In genomic region chr11:12075291-12075690, GRCh38 we compare ENCODE assay signal across 21 cellular contexts. TPM values are rescaled to one million over a fixed set of nuclear protein-coding genes. Genes with fewer than 3 reads are reported as not detected.
A peak's percentile ranks its signal among the peaks of the same experiment; 100 is the strongest.
DNase-seq lines count a peak whose midpoint lies in the region; ATAC-seq, FAIRE-seq and TF ChIP-seq lines count a peak whose summit lies in the region.
"Had no signal": no experiment of that assay in that cellular context is flagged by ENCODE, and none has a peak within 500 bp of the region (broad histone marks: within the 10 kb centered on the region; RNA-seq: fewer than 3 reads in every experiment).

No MANE protein-coding gene starts in this region.

- no peak for TF ChIP-seq CTCF in keratinocyte (optimal IDR thresholded peaks at IDR 0.05 in 1 of 3, IDR thresholded peaks at IDR 0.05 in 1 of 3, conservative IDR thresholded peaks at IDR 0.05 in 1 of 3; ENCODE audit: extremely low read depth in 1 of 3, insufficient read depth in 2 of 3, low read length in 3 of 3)
- TF ChIP-seq CTCF in gastrocnemius medialis (IDR thresholded peaks at IDR 0.05 in 4 of 5, conservative IDR thresholded peaks at IDR 0.05 in 1 of 5) = no peak

- intact Hi-C loops in gastrocnemius medialis (cut with DNase I; ENCODE audit: low total_unique reads) = loop anchor here (10.0 kb wide), 1 partner anchor 600 kb away; the partner anchor contains the start of gene TEAD1
- intact Hi-C loops in naive thymus-derived CD4-positive, alpha-beta T cell (cut with micrococcal nuclease) = no loop called here

- no peak for DNase-seq in keratinocyte (ENCODE audit: low read depth, low spot score)
- DNase-seq in gastrocnemius medialis = no peak
- DNase-seq in ureter (ENCODE audit: low spot score) = no peak
- DNase-seq in naive thymus-derived CD4-positive, alpha-beta T cell = no peak
- DNase-seq: activated CD4-positive, alpha-beta T cell treated with anti-CD3 and anti-CD28 coated beads for 48 hours; activated naive CD4-positive, alpha-beta T cell treated with Interleukin-2 at 50 U/mL for 16 hours; GF-D8; heart right ventricle; NCI-H1092 treated with DMSO at 0.1 percent for 48 hours; NCI-H774; PC-9; small intestine had no signal

- peaks cover 45% of the 10 kb centered on the region for H3K4me1 ChIP-seq in ACC112 (ENCODE audit: control insufficient read depth, insufficient read depth, low read length, unreplicated experiment)
- peaks cover 48% of the 10 kb centered on the region for H3K4me1 ChIP-seq in keratinocyte (ENCODE audit: control insufficient read depth, extremely low read depth, insufficient read depth, low read length)
- H3K4me1 ChIP-seq in gastrocnemius medialis = peaks cover 29 to 33% of the 10 kb centered on the region in 2 donors
- peaks cover 0 to 4% of the 10 kb centered on the region in 2 donors for H3K4me1 ChIP-seq in naive thymus-derived CD4-positive, alpha-beta T cell (ENCODE audit: control insufficient read depth in 2 of 2, insufficient read depth in 2 of 2, low read length in 2 of 2)

- peak overlapping the region; percentile 71 for H3K4me2 ChIP-seq in keratinocyte (ENCODE audit: control insufficient read depth, extremely low read depth, insufficient read depth, low read depth, low read length)
- H3K4me2 ChIP-seq: PC-9 had no signal

- H3K36me3 ChIP-seq in ACC112 (ENCODE audit: insufficient read depth, low read length) (no peaks in the 10 kb centered on the region), keratinocyte (ENCODE audit: control insufficient read depth in 2 of 2, extremely low read depth in 1 of 2, insufficient read depth in 2 of 2, low read length in 2 of 2) (no peaks in the 10 kb centered on the region), gastrocnemius medialis (no peaks in the 10 kb centered on the region)
- H3K36me3 ChIP-seq in naive thymus-derived CD4-positive, alpha-beta T cell (ENCODE audit: control insufficient read depth in 2 of 3, insufficient read depth in 3 of 3, low read length in 3 of 3) = no peaks in the 10 kb centered on the region
- H3K36me3 ChIP-seq: heart right ventricle had no signal

- H2AFZ ChIP-seq in ACC112 (ENCODE audit: low read length, unreplicated experiment) = no peak overlapping the region
- H2AFZ ChIP-seq in keratinocyte (ENCODE audit: control insufficient read depth, low read length) = no peak overlapping the region
- H2AFZ ChIP-seq: PC-9 had no signal

- H3K36me3 Mint-ChIP-seq in naive thymus-derived CD4-positive, alpha-beta T cell = peaks cover 0 to 3% (median 0%) of the 10 kb centered on the region in 5 donors
- H3K36me3 Mint-ChIP-seq in stimulated activated memory B cell treated with anti-CD40 and anti-IgM and Interleukin-4, amounts not matched to agents 10 μg/mL and 1 μg/mL and 100 μg/mL, for 72 hours = no peaks in the 10 kb centered on the region
- H3K36me3 Mint-ChIP-seq: brain, mesothelial cell of epicardium, type B pancreatic cell had no signal

- H3K27me3 ChIP-seq in ACC112 (ENCODE audit: insufficient read depth, low read length) (no peaks in the 10 kb centered on the region), keratinocyte (ENCODE audit: control insufficient read depth, extremely low read depth, insufficient read depth, low read length) (no peaks in the 10 kb centered on the region), gastrocnemius medialis (peaks cover 0 to 15% (median 0%) of the 10 kb centered on the region in 3 donors)
- no peaks in the 10 kb centered on the region for H3K27me3 ChIP-seq in naive thymus-derived CD4-positive, alpha-beta T cell (ENCODE audit: control insufficient read depth in 2 of 2, insufficient read depth in 2 of 2, low read length in 2 of 2)
- H3K27me3 ChIP-seq: heart right ventricle had no signal

- H3K9me1 ChIP-seq in keratinocyte (ENCODE audit: control insufficient read depth, extremely low read depth, insufficient read depth, low read length) = no peaks in the 10 kb centered on the region

- no peak for TF ChIP-seq POLR2A in gastrocnemius medialis (IDR thresholded peaks at IDR 0.05)

- dilution Hi-C loops in keratinocyte (cut with MboI; ENCODE audit: extremely low pct_ligation_motif_present, low sequenced_read_pairs) = no loop called here

- no peak overlapping the region for H3K27ac Mint-ChIP-seq in naive thymus-derived CD4-positive, alpha-beta T cell
- H3K27ac Mint-ChIP-seq in stimulated activated memory B cell treated with anti-CD40 and anti-IgM and Interleukin-4, amounts not matched to agents 10 μg/mL and 1 μg/mL and 100 μg/mL, for 72 hours = no peak overlapping the region
- H3K27ac Mint-ChIP-seq: mesothelial cell of epicardium, type B pancreatic cell had no signal

- H3K27me3 Mint-ChIP-seq in naive thymus-derived CD4-positive, alpha-beta T cell = peaks cover 0 to 4% (median 0%) of the 10 kb centered on the region in 5 donors
- peaks cover 41% of the 10 kb centered on the region for H3K27me3 Mint-ChIP-seq in stimulated activated memory B cell treated with anti-CD40 and anti-IgM and Interleukin-4, amounts not matched to agents 10 μg/mL and 1 μg/mL and 100 μg/mL, for 72 hours
- H3K27me3 Mint-ChIP-seq: type B pancreatic cell had no signal

- peak overlapping the region; percentile 76 for H3K9ac ChIP-seq in keratinocyte (ENCODE audit: control insufficient read depth, extremely low read depth, insufficient read depth, low read length)

- FAIRE-seq in keratinocyte (lab: Jason Lieb, UNC) = no peak
- FAIRE-seq: A204.1, small intestine had no signal

- peaks cover 0 to 3% (median 0%) of the 10 kb centered on the region in 11 donors for H3K9me3 Mint-ChIP-seq in naive thymus-derived CD4-positive, alpha-beta T cell
- peaks cover 2% of the 10 kb centered on the region for H3K9me3 Mint-ChIP-seq in stimulated activated memory B cell treated with anti-CD40 and anti-IgM and Interleukin-4, amounts not matched to agents 10 μg/mL and 1 μg/mL and 100 μg/mL, for 72 hours
- H3K9me3 Mint-ChIP-seq: mesothelial cell of epicardium had no signal

- CTCF ChIA-PET in naive thymus-derived CD4-positive, alpha-beta T cell (lab: Charles Lee) = no interaction called here

- in situ Hi-C loops in gastrocnemius medialis (cut with MboI; ENCODE audit: low sequenced_read_pairs in 4 of 4) = no loop called here

- H3K9me3 ChIP-seq in keratinocyte (ENCODE audit: control insufficient read depth, low read depth, low read length) = peaks cover 7% of the 10 kb centered on the region
- no peaks in the 10 kb centered on the region for H3K9me3 ChIP-seq in gastrocnemius medialis
- no peaks in the 10 kb centered on the region for H3K9me3 ChIP-seq in naive thymus-derived CD4-positive, alpha-beta T cell (ENCODE audit: control insufficient read depth in 2 of 3, low read length in 3 of 3)
- H3K9me3 ChIP-seq: heart right ventricle had no signal

- POLR2A ChIA-PET in naive thymus-derived CD4-positive, alpha-beta T cell (lab: Charles Lee) = no interaction called here

- ATAC-seq in gastrocnemius medialis (no peak), GM18498 (IDR thresholded peaks at IDR 0.05; ENCODE audit: unreplicated experiment) (no peak)
- no peak for ATAC-seq in naive thymus-derived CD4-positive, alpha-beta T cell
- no peak for ATAC-seq in stimulated activated memory B cell treated with anti-CD40 and anti-IgM and Interleukin-4, amounts not matched to agents 10 μg/mL and 1 μg/mL and 100 μg/mL, for 72 hours
- ATAC-seq: heart right ventricle had no signal

- H3K4me3 ChIP-seq in ACC112 (ENCODE audit: low read depth, low read length) (peak overlapping the region; percentile 37; the same call in 1 of the 2 replicates), keratinocyte (ENCODE audit: control insufficient read depth in 2 of 3, extremely low read depth in 1 of 3, insufficient read depth in 2 of 3, low read depth in 1 of 3, low read length in 3 of 3) (no peak overlapping the region), gastrocnemius medialis (no peak overlapping the region)
- no peak overlapping the region for H3K4me3 ChIP-seq in naive thymus-derived CD4-positive, alpha-beta T cell (ENCODE audit: low read length)
- H3K4me3 ChIP-seq: heart right ventricle, PC-9 had no signal

- peaks cover 3% of the 10 kb centered on the region for H3K79me2 ChIP-seq in ACC112 (ENCODE audit: control insufficient read depth, insufficient read depth, low read length, unreplicated experiment)
- H3K79me2 ChIP-seq in keratinocyte (ENCODE audit: control insufficient read depth, insufficient read depth, low read length) = no peaks in the 10 kb centered on the region

- H3K27ac ChIP-seq in ACC112 (ENCODE audit: low read depth, low read length) (peak overlapping the region; percentile 99), angular gyrus (ENCODE audit: low read depth, low read length) (peak overlapping the region; percentile 24), keratinocyte (ENCODE audit: control insufficient read depth, insufficient read depth, low read length) (peak overlapping the region; percentile 99), gastrocnemius medialis (peak overlapping the region; percentile 50 to 79 (median 72))
- H3K27ac ChIP-seq in naive thymus-derived CD4-positive, alpha-beta T cell (ENCODE audit: low read depth, low read length) = no peak overlapping the region
- H3K27ac ChIP-seq: C4-2B, PC-9 had no signal

- peaks cover 0 to 7% (median 0%) of the 10 kb centered on the region in 7 donors for H3K4me1 Mint-ChIP-seq in naive thymus-derived CD4-positive, alpha-beta T cell
- H3K4me1 Mint-ChIP-seq in stimulated activated memory B cell treated with anti-CD40 and anti-IgM and Interleukin-4, amounts not matched to agents 10 μg/mL and 1 μg/mL and 100 μg/mL, for 72 hours = no peaks in the 10 kb centered on the region

- no peak overlapping the region for H3K4me3 Mint-ChIP-seq in naive thymus-derived CD4-positive, alpha-beta T cell
- no peak overlapping the region for H3K4me3 Mint-ChIP-seq in stimulated activated memory B cell treated with anti-CD40 and anti-IgM and Interleukin-4, amounts not matched to agents 10 μg/mL and 1 μg/mL and 100 μg/mL, for 72 hours
- H3K4me3 Mint-ChIP-seq: brain, mesothelial cell of epicardium, type B pancreatic cell had no signal

- no peaks in the 10 kb centered on the region for H4K20me1 ChIP-seq in keratinocyte (ENCODE audit: control insufficient read depth, extremely low read depth, insufficient read depth, low read length)

RNA-seq across cellular contexts. Expression of gene MICAL2, which starts 35.1 kb away (rescaled TPM):
- polyA plus RNA-seq in keratinocyte = 72.7 to 124 TPM (median 83.9 TPM) in 3 replicates
- 172 TPM for polyA plus RNA-seq in keratinocyte (2011; ENCODE audit: low read depth)
- polyA plus RNA-seq in keratinocyte (2011; cell fraction: cytosol; rRNA removed) = 76.6 and 79.2 TPM in 2 replicates
- 175 and 197 TPM in 2 replicates for polyA plus RNA-seq in keratinocyte (2011; cell fraction: nucleus; rRNA removed)
- polyA plus RNA-seq in keratinocyte (2012; ENCODE audit: low replicate concordance) = 52.2 and 143 TPM in 2 replicates
- 218 to 406 TPM (median 316 TPM) in 3 replicates for polyA minus RNA-seq in keratinocyte
- polyA minus RNA-seq in keratinocyte (2011; cell fraction: cytosol; rRNA and poly(A)+ RNA removed) = 176 TPM
- polyA minus RNA-seq in keratinocyte (2011; cell fraction: nucleus; rRNA and poly(A)+ RNA removed) = 292 and 558 TPM in 2 replicates
- total RNA-seq in gastrocnemius medialis = 10 to 100 TPM; 24.7 to 53.7 (median 37.0) TPM
- total RNA-seq in ureter = 215 TPM
- 100 to 1,000 TPM in 1 of 5 experiments, 10 to 100 TPM in 2, 1 to 10 TPM in 2; 5.8 to 112 (median 13.4) TPM for total RNA-seq in naive thymus-derived CD4-positive, alpha-beta T cell
- 1 to 10 TPM; 1.1 to 2.6 TPM for polyA plus RNA-seq in naive thymus-derived CD4-positive, alpha-beta T cell
